Comparison of ENCODE assay signal across 1 cellular context in genomic region chrX:73963682-73964081, GRCh38.
TF ChIP-seq lines count a peak whose summit lies in the region.

No MANE protein-coding gene starts in this region.

TF ChIP-seq in WTC11, 78 proteins besides CTCF, POLR2A, EP300 and RAD21 (continued from another document):
- TF ChIP-seq ZNF532 (CRISPR knock-in tag; IDR thresholded peaks at IDR 0.05; ENCODE audit: borderline replicate concordance) = no peak
- no peak for TF ChIP-seq E2F5 (CRISPR knock-in tag; IDR thresholded peaks at IDR 0.05)
- no peak for TF ChIP-seq ZNF671 (CRISPR knock-in tag; IDR thresholded peaks at IDR 0.05)
- TF ChIP-seq SMAD4 (CRISPR knock-in tag; IDR thresholded peaks at IDR 0.05) = no peak
- TF ChIP-seq PREB (CRISPR knock-in tag; IDR thresholded peaks at IDR 0.05; ENCODE audit: borderline replicate concordance) = no peak
- TF ChIP-seq NFE2L1 (CRISPR knock-in tag; IDR thresholded peaks at IDR 0.05) = no peak
- TF ChIP-seq JUN (CRISPR knock-in tag; IDR thresholded peaks at IDR 0.05) = no peak
- TF ChIP-seq ZNF416 (CRISPR knock-in tag; IDR thresholded peaks at IDR 0.05) = no peak
- no peak for TF ChIP-seq EMX1 (CRISPR knock-in tag; IDR thresholded peaks at IDR 0.05)
- TF ChIP-seq ZNF281 (CRISPR knock-in tag; IDR thresholded peaks at IDR 0.05) = no peak
- TF ChIP-seq ZNF121 (CRISPR knock-in tag; IDR thresholded peaks at IDR 0.05) = no peak
TF ChIP-seq in WTC11: peak in this region for 0.
